In the genomic region with DNA sequence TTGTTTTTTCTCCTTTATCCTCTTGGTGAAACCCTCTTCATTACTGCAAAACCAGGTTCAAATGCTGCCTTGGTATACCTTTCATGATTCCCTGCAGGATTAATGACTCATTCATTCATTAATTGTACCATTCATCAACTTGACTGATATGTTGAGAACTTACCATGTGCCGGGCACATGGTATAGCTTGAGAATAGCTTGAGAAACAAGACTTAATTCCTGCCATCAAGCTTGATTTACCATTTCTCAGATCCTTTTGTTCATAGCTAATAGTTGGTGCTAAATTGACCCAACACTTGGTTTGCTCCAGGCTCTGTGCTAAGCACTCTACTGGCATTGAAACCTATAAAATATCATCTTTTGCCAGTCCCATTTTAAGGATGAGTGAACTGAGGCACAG, we compare ENCODE assay signal across 22 cellular contexts.
DNase-seq lines count a peak whose midpoint lies in the region; ATAC-seq, FAIRE-seq and TF ChIP-seq lines count a peak whose summit lies in the region.
"Had no signal": no experiment of that assay in that cellular context is flagged by ENCODE, and none has a peak within 500 bp of the region (broad histone marks: within the 10 kb centered on the region; RNA-seq: fewer than 3 reads in every experiment).

No MANE protein-coding gene starts in this region.

- WGBS in mammary epithelial cell (ENCODE audit: low coverage, missing lambda C conversion rate): 67% methylated on average over 1 of the region's 1 CpG

- in situ Hi-C loops in mammary epithelial cell (cut with MboI; ENCODE audit: low sequenced_read_pairs in 2 of 2): no loop called here

- CTCF ChIA-PET in MCF 10A (lab: Yijun Ruan, JAX) (interaction anchor here (2.0 kb wide), 2 partner anchors 9 to 19 kb away, joined by 5 to 13 read pairs; no protein-coding TSS in a partner anchor), mammary epithelial cell (lab: Charles Lee; ENCODE audit: low non-redundant PET) (no interaction called here)

- peak overlapping the region; percentile 38 for H2AFZ ChIP-seq in mammary epithelial cell (ENCODE audit: low read depth, low read length)

- H3K9ac ChIP-seq in mammary epithelial cell (ENCODE audit: insufficient read depth, low read length): no peak overlapping the region
- peak overlapping the region; percentile 53 for H3K9ac ChIP-seq in skeletal muscle satellite cell (ENCODE audit: low read depth, low read length)
- H3K9ac ChIP-seq: BLaER1 treated with 17β-estradiol and CSF1 and Interleukin-3, amounts not matched to agents 10 nM and 100 nM had no signal

- TF ChIP-seq CTCF in MCF 10A (IDR thresholded peaks at IDR 0.05; ENCODE audit: unreplicated experiment) (no peak), breast epithelium (IDR thresholded peaks at IDR 0.05) (no peak), mammary epithelial cell (conservative IDR thresholded peaks at IDR 0.05 in 1 of 2, IDR thresholded peaks at IDR 0.05 in 1 of 2; ENCODE audit: extremely low read depth in 1 of 2, insufficient read depth in 1 of 2, low read depth in 1 of 2, low read length in 2 of 2) (no peak)

- no peaks in the 10 kb centered on the region for H3K9me3 Mint-ChIP-seq in MCF 10A (ENCODE audit: unreplicated experiment)
- H3K9me3 Mint-ChIP-seq: CD4-positive, alpha-beta T cell; CD8-positive, alpha-beta memory T cell had no signal

- POLR2A ChIA-PET in MCF 10A (lab: Yijun Ruan, JAX): interaction anchor here (0.8 to 1.5 kb wide), 2 partner anchors 9 to 10 kb away, joined by 3 read pairs; no protein-coding TSS in a partner anchor

- H3K4me2 ChIP-seq in mammary epithelial cell (ENCODE audit: insufficient read depth, low read depth, low read length) (peak overlapping the region; percentile 10), skeletal muscle satellite cell (ENCODE audit: low read length) (peak overlapping the region; percentile 51)
- H3K4me2 ChIP-seq: BLaER1 treated with 17β-estradiol and CSF1 and Interleukin-3, amounts not matched to agents 10 nM and 100 nM had no signal

- dilution Hi-C loops in mammary epithelial cell (cut with HindIII; ENCODE audit: low sequenced_read_pairs): no loop called here

- H3K4me1 Mint-ChIP-seq in MCF 10A (ENCODE audit: insufficient read depth, unreplicated experiment): peaks cover 13% of the 10 kb centered on the region
- H3K4me1 Mint-ChIP-seq: CD8-positive, alpha-beta memory T cell had no signal

- no peak for FAIRE-seq in urothelium cell line (lab: Jason Lieb, UNC)
- FAIRE-seq: A204.1, GM12891, GM18507, H1 had no signal

- no peak for DNase-seq in MCF 10A (ENCODE audit: unreplicated experiment)
- DNase-seq in breast epithelium (ENCODE audit: low spot score in 2 of 2): no peak
- DNase-seq in mammary epithelial cell: peak; percentile 35
- DNase-seq in urothelium cell line (ENCODE audit: low spot score): no peak
- DNase-seq: ACHN; AML-193; BE2C; CD4-positive, alpha-beta T cell; CD8-positive, alpha-beta memory T cell; DMS53; DMS79 treated with DMSO at 0.1 percent for 48 hours; GF-D8; H7 had no signal

- no peaks in the 10 kb centered on the region for H3K27me3 Mint-ChIP-seq in MCF 10A (ENCODE audit: insufficient read depth, unreplicated experiment)
- H3K27me3 Mint-ChIP-seq: CD4-positive, alpha-beta T cell had no signal

- intact Hi-C loops in MCF 10A (cut with micrococcal nuclease) (no loop called here), breast epithelium (cut with DNase I; ENCODE audit: low total_unique reads) (no loop called here), mammary epithelial cell (cut with micrococcal nuclease) (no loop called here)

- H3K27me3 ChIP-seq in breast epithelium (no peaks in the 10 kb centered on the region), mammary epithelial cell (ENCODE audit: insufficient read depth, low read length) (no peaks in the 10 kb centered on the region), skeletal muscle satellite cell (ENCODE audit: control insufficient read depth, insufficient read depth, low read length) (no peaks in the 10 kb centered on the region)
- H3K27me3 ChIP-seq: BE2C; BLaER1 treated with 17β-estradiol and CSF1 and Interleukin-3, amounts not matched to agents 10 nM and 100 nM had no signal

- H3K27ac ChIP-seq in breast epithelium: no peak overlapping the region
- H3K27ac ChIP-seq in mammary epithelial cell (ENCODE audit: insufficient read depth, low read depth, low read length): no peak overlapping the region
- H3K27ac ChIP-seq: 22Rv1; BLaER1 treated with 17β-estradiol and CSF1 and Interleukin-3, amounts not matched to agents 10 nM and 100 nM had no signal

- H3K79me2 ChIP-seq in mammary epithelial cell (ENCODE audit: insufficient read depth, low read length): no peaks in the 10 kb centered on the region

- H3K27ac Mint-ChIP-seq in MCF 10A (ENCODE audit: low read depth, unreplicated experiment): peak overlapping the region; percentile 30
- H3K27ac Mint-ChIP-seq: CD14-positive monocyte; CD4-positive, alpha-beta T cell; CD8-positive, alpha-beta memory T cell had no signal

- no peak overlapping the region for H3K4me3 Mint-ChIP-seq in MCF 10A (ENCODE audit: unreplicated experiment)
- H3K4me3 Mint-ChIP-seq: CD14-positive monocyte; CD4-positive, alpha-beta T cell; CD8-positive, alpha-beta memory T cell had no signal

- no peak for TF ChIP-seq POLR2A in breast epithelium (IDR thresholded peaks at IDR 0.05)

- no peaks in the 10 kb centered on the region for H4K20me1 ChIP-seq in mammary epithelial cell (ENCODE audit: insufficient read depth, low read length)
- H4K20me1 ChIP-seq: BLaER1 treated with 17β-estradiol and CSF1 and Interleukin-3, amounts not matched to agents 10 nM and 100 nM had no signal

- no TSS peak for BruUV-seq in MCF 10A (replicated peaks; lab: Mats Ljungman, UMichigan)
- BruUV-seq in mammary epithelial cell (replicated peaks; lab: Mats Ljungman, UMichigan): no TSS peak

- no peaks in the 10 kb centered on the region for H3K4me1 ChIP-seq in breast epithelium
- peaks cover 16% of the 10 kb centered on the region for H3K4me1 ChIP-seq in mammary epithelial cell (ENCODE audit: insufficient read depth, low read length)
- H3K4me1 ChIP-seq in skeletal muscle satellite cell (ENCODE audit: control insufficient read depth, insufficient read depth, low read length): peaks cover 36% of the 10 kb centered on the region
- H3K4me1 ChIP-seq: BE2C; BLaER1 treated with 17β-estradiol and CSF1 and Interleukin-3, amounts not matched to agents 10 nM and 100 nM had no signal

- H3K36me3 ChIP-seq in breast epithelium: no peaks in the 10 kb centered on the region
- no peaks in the 10 kb centered on the region for H3K36me3 ChIP-seq in mammary epithelial cell (ENCODE audit: insufficient read depth, low read length)
- H3K36me3 ChIP-seq in skeletal muscle satellite cell (ENCODE audit: insufficient read depth, low read length): no peaks in the 10 kb centered on the region
- H3K36me3 ChIP-seq: BE2C; BLaER1 treated with 17β-estradiol and CSF1 and Interleukin-3, amounts not matched to agents 10 nM and 100 nM had no signal

- no peaks in the 10 kb centered on the region for H3K36me3 Mint-ChIP-seq in MCF 10A (ENCODE audit: insufficient read depth, unreplicated experiment)
- H3K36me3 Mint-ChIP-seq: CD14-positive monocyte; CD8-positive, alpha-beta memory T cell had no signal

- H3K9me3 ChIP-seq in breast epithelium: no peaks in the 10 kb centered on the region
- peaks cover under 1% of the 10 kb centered on the region for H3K9me3 ChIP-seq in mammary epithelial cell (replicated peaks; ENCODE audit: insufficient read depth, low read length)
- no peaks in the 10 kb centered on the region for H3K9me3 ChIP-seq in skeletal muscle satellite cell (replicated peaks; ENCODE audit: low read length)
- H3K9me3 ChIP-seq: BE2C had no signal

- no peak for ATAC-seq in HG02588 (IDR thresholded peaks at IDR 0.05; ENCODE audit: unreplicated experiment)

- H3K4me3 ChIP-seq in breast epithelium: no peak overlapping the region
- no peak overlapping the region for H3K4me3 ChIP-seq in mammary epithelial cell (replicated peaks in 1 of 3; ENCODE audit: insufficient read depth in 1 of 3, low read depth in 2 of 3, low read length in 3 of 3)
- peak overlapping the region; percentile 17 for H3K4me3 ChIP-seq in skeletal muscle satellite cell (ENCODE audit: low read length)
- H3K4me3 ChIP-seq: BLaER1 treated with 17β-estradiol and CSF1 and Interleukin-3, amounts not matched to agents 10 nM and 100 nM had no signal
